In genomic region chr20:4081396-4081795, GRCh38 we compare ENCODE assay signal across 18 cellular contexts.
DNase-seq lines count a peak whose midpoint lies in the region; ATAC-seq, FAIRE-seq and TF ChIP-seq lines count a peak whose summit lies in the region.
"Had no signal": no experiment of that assay in that cellular context is flagged by ENCODE, and none has a peak within 500 bp of the region (broad histone marks: within the 10 kb centered on the region; RNA-seq: fewer than 3 reads in every experiment).

No MANE protein-coding gene starts in this region.

- in situ Hi-C loops in K562 (cut with MboI), result no loop called here

- no peak overlapping the region; the same call in 1 of the 2 replicates for H3K9ac ChIP-seq in OCI-LY3 (ENCODE audit: low read length)
- H3K9ac ChIP-seq in K562 (ENCODE audit: insufficient read depth in 1 of 2, low read depth in 2 of 2, low read length in 2 of 2), result peak overlapping the region in 1 of 2 experiments; percentile 66; a peak in 2 of 4 replicates

- H3K4me3 Mint-ChIP-seq in activated naive CD4-positive, alpha-beta T cell treated with anti-CD3 and anti-CD28 coated beads, Interleukin-2, amount 10 ng/mL, durations not matched to agents 7 days and 5 days, result no peak overlapping the region
- H3K4me3 Mint-ChIP-seq in stimulated activated effector memory CD8-positive, alpha-beta T cell treated with anti-CD3 and anti-CD28 coated beads, Interleukin-12 subunit alpha, Interleukin-12 subunit beta, amount 100 ng/mL, for 72 hours, result no peak overlapping the region
- H3K4me3 Mint-ChIP-seq: brain had no signal

- peak overlapping the region; percentile 97 for H3K27ac Mint-ChIP-seq in activated naive CD4-positive, alpha-beta T cell treated with anti-CD3 and anti-CD28 coated beads, Interleukin-2, amount 10 ng/mL, durations not matched to agents 7 days and 5 days
- H3K27ac Mint-ChIP-seq in activated naive CD4-positive, alpha-beta T cell treated with anti-CD3 and anti-CD28 coated beads, Interleukin-2, amount 50 U/mL, for 72 hours, result no peak overlapping the region
- H3K27ac Mint-ChIP-seq in stimulated activated effector memory CD8-positive, alpha-beta T cell treated with anti-CD3 and anti-CD28 coated beads, Interleukin-12 subunit alpha, Interleukin-12 subunit beta, amount 100 ng/mL, for 72 hours, result peak overlapping the region; percentile 64

- TF ChIP-seq RAD21 in K562 (CRISPR knock-in tag; conservative IDR thresholded peaks at IDR 0.05 in 1 of 2, IDR thresholded peaks at IDR 0.05 in 1 of 2), result no peak

- peak overlapping the region; percentile 93 for H3K4me2 ChIP-seq in OCI-LY3 (ENCODE audit: low read length)
- no peak overlapping the region for H3K4me2 ChIP-seq in K562 (ENCODE audit: insufficient read depth, low read length)

- H3K9me3 Mint-ChIP-seq in activated naive CD4-positive, alpha-beta T cell treated with anti-CD3 and anti-CD28 coated beads, Interleukin-2, amount 10 ng/mL, durations not matched to agents 7 days and 5 days, result peaks cover 7% of the 10 kb centered on the region
- H3K9me3 Mint-ChIP-seq in activated naive CD4-positive, alpha-beta T cell treated with anti-CD3 and anti-CD28 coated beads, Interleukin-2, amount 50 U/mL, for 72 hours, result peaks cover 0 to 4% of the 10 kb centered on the region in 2 donors
- no peaks in the 10 kb centered on the region for H3K9me3 Mint-ChIP-seq in stimulated activated effector memory CD8-positive, alpha-beta T cell treated with anti-CD3 and anti-CD28 coated beads, Interleukin-12 subunit alpha, Interleukin-12 subunit beta, amount 100 ng/mL, for 72 hours

- TF ChIP-seq EP300 in K562 (IDR thresholded peaks at IDR 0.05; ENCODE audit: low read length), result no peak

- DNase-seq in activated naive CD4-positive, alpha-beta T cell treated with anti-CD3 and anti-CD28 coated beads, Interleukin-2, amount 10 ng/mL, durations not matched to agents 7 days and 5 days, result no peak
- no peak for DNase-seq in activated naive CD4-positive, alpha-beta T cell treated with anti-CD3 and anti-CD28 coated beads, Interleukin-2, amount 50 U/mL, for 72 hours (ENCODE audit: low spot score in 2 of 2)
- DNase-seq in K562 (ENCODE audit: extremely low read depth in 1 of 4, low spot score in 3 of 4) (no peak), anterior cingulate cortex (lab: John Stamatoyannopoulos, UW) (no peak), SKM-1 treated with dmso at 0.1 percent for 144 hours (lab: John Stamatoyannopoulos, UW; ENCODE audit: unreplicated experiment) (no peak)
- no peak for DNase-seq in stimulated activated effector memory CD8-positive, alpha-beta T cell treated with anti-CD3 and anti-CD28 coated beads, Interleukin-12 subunit alpha, Interleukin-12 subunit beta, amount 100 ng/mL, for 72 hours (ENCODE audit: low spot score in 2 of 2)
- DNase-seq: activated CD4-positive, alpha-beta T cell treated with anti-CD3 and anti-CD28 coated beads for 4 hours; esophagus squamous epithelium; hypothalamus; NCI-H1092; occipital lobe; stimulated activated CD4-positive, alpha-beta T cell treated with anti-CD3 and anti-CD28 coated beads, Interleukin-4, amount 100 ng/mL, for 24 hours; upper lobe of right lung had no signal

- peaks cover 9% of the 10 kb centered on the region for H3K27me3 Mint-ChIP-seq in activated naive CD4-positive, alpha-beta T cell treated with anti-CD3 and anti-CD28 coated beads, Interleukin-2, amount 10 ng/mL, durations not matched to agents 7 days and 5 days

- POLR2A ChIA-PET in K562 (lab: Yijun Ruan, JAX), result interaction anchor here (0.6 to 1.5 kb wide), 4 partner anchors 13 to 423 kb away, joined by 3 read pairs; no protein-coding TSS in a partner anchor

- peaks cover 4% of the 10 kb centered on the region; the same call in 1 of the 2 replicates for H3K9me3 ChIP-seq in OCI-LY3 (ENCODE audit: insufficient read depth, low read length)
- no peaks in the 10 kb centered on the region; the same call in 1 of the 2 replicates for H3K9me3 ChIP-seq in K562 (replicated peaks; ENCODE audit: control insufficient read depth, insufficient read depth, low read depth, low read length)
- H3K9me3 ChIP-seq: esophagus squamous epithelium, upper lobe of right lung had no signal

- FAIRE-seq in K562 (lab: Jason Lieb, UNC), result no peak
- FAIRE-seq: GM12891, H1 had no signal

- no peak for TF ChIP-seq POLR2A in K562 (conservative IDR thresholded peaks at IDR 0.05)

- intact Hi-C loops in K562 (cut with micrococcal nuclease), result no loop called here

- H3K27ac ChIP-seq in OCI-LY3 (ENCODE audit: low read length) (peak overlapping the region; percentile 70; the same call in 1 of the 2 replicates), K562 (ENCODE audit: extremely low read depth, low read depth, low read length) (peak overlapping the region; percentile 94)
- H3K27ac ChIP-seq: upper lobe of right lung had no signal

- H3K9me1 ChIP-seq in K562 (ENCODE audit: control insufficient read depth, insufficient read depth, low read length), result no peaks in the 10 kb centered on the region

- peaks cover 15% of the 10 kb centered on the region for H3K36me3 Mint-ChIP-seq in activated naive CD4-positive, alpha-beta T cell treated with anti-CD3 and anti-CD28 coated beads, Interleukin-2, amount 10 ng/mL, durations not matched to agents 7 days and 5 days
- peaks cover 6 to 13% of the 10 kb centered on the region in 2 donors for H3K36me3 Mint-ChIP-seq in activated naive CD4-positive, alpha-beta T cell treated with anti-CD3 and anti-CD28 coated beads, Interleukin-2, amount 50 U/mL, for 72 hours
- H3K36me3 Mint-ChIP-seq in stimulated activated effector memory CD8-positive, alpha-beta T cell treated with anti-CD3 and anti-CD28 coated beads, Interleukin-12 subunit alpha, Interleukin-12 subunit beta, amount 100 ng/mL, for 72 hours, result peaks cover 10% of the 10 kb centered on the region
- H3K36me3 Mint-ChIP-seq: brain had no signal

- H3K27me3 ChIP-seq in OCI-LY3 (ENCODE audit: low read depth, low read length) (peaks cover 3% of the 10 kb centered on the region; the same call in 1 of the 2 replicates), K562 (ENCODE audit: control insufficient read depth in 2 of 2, insufficient read depth in 2 of 2, low read length in 2 of 2) (no peaks in the 10 kb centered on the region)
- H3K27me3 ChIP-seq: esophagus squamous epithelium, upper lobe of right lung had no signal

- BruUV-seq in K562 (replicated peaks; lab: Mats Ljungman, UMichigan), result no TSS peak

- no peak overlapping the region for H2AFZ ChIP-seq in OCI-LY3 (ENCODE audit: low read depth, low read length)
- peak overlapping the region; percentile 83 for H2AFZ ChIP-seq in K562 (ENCODE audit: low read depth, low read length)

- peaks cover 38% of the 10 kb centered on the region for H3K4me1 ChIP-seq in OCI-LY3 (ENCODE audit: low read length)
- H3K4me1 ChIP-seq in K562 (replicated peaks in 1 of 2; ENCODE audit: control insufficient read depth in 2 of 2, insufficient read depth in 2 of 2, low read length in 2 of 2), result peaks cover 23 to 52% of the 10 kb centered on the region in 2 experiments

- 4% methylated on average over 3 of the region's 3 CpGs for WGBS in K562 (ENCODE audit: insufficient coverage, low coverage, missing lambda C conversion rate)

- TF ChIP-seq CTCF in OCI-LY3 (IDR thresholded peaks at IDR 0.05; ENCODE audit: low read depth, low read length), result no peak
- no peak for TF ChIP-seq CTCF in K562 (IDR thresholded peaks at IDR 0.05 in 2 of 3, conservative IDR thresholded peaks at IDR 0.05 in 1 of 3; ENCODE audit: insufficient read depth in 2 of 3, low read depth in 1 of 3, low read length in 3 of 3)

- H4K20me1 ChIP-seq in OCI-LY3 (ENCODE audit: insufficient read depth, low read length) (no peaks in the 10 kb centered on the region), K562 (replicated peaks; ENCODE audit: control insufficient read depth, insufficient read depth, low read length) (no peaks in the 10 kb centered on the region)

- H3K4me3 ChIP-seq in OCI-LY3 (ENCODE audit: low read length), result peak overlapping the region; percentile 61; the same call in 1 of the 2 replicates
- no peak overlapping the region for H3K4me3 ChIP-seq in K562
- H3K4me3 ChIP-seq: esophagus squamous epithelium, upper lobe of right lung had no signal

- no peak for ATAC-seq in activated naive CD4-positive, alpha-beta T cell treated with anti-CD3 and anti-CD28 coated beads, Interleukin-2, amount 50 U/mL, for 72 hours
- no peak for ATAC-seq in K562
- ATAC-seq in stimulated activated effector memory CD8-positive, alpha-beta T cell treated with anti-CD3 and anti-CD28 coated beads, Interleukin-12 subunit alpha, Interleukin-12 subunit beta, amount 100 ng/mL, for 72 hours, result no peak
- ATAC-seq in SK-N-SH treated with all-trans-retinoic acid at 6 μM for 48 hours, result no peak
- ATAC-seq: upper lobe of right lung had no signal

- peaks cover 64% of the 10 kb centered on the region for H3K4me1 Mint-ChIP-seq in activated naive CD4-positive, alpha-beta T cell treated with anti-CD3 and anti-CD28 coated beads, Interleukin-2, amount 10 ng/mL, durations not matched to agents 7 days and 5 days
- peaks cover 38% of the 10 kb centered on the region for H3K4me1 Mint-ChIP-seq in stimulated activated effector memory CD8-positive, alpha-beta T cell treated with anti-CD3 and anti-CD28 coated beads, Interleukin-12 subunit alpha, Interleukin-12 subunit beta, amount 100 ng/mL, for 72 hours

- no peaks in the 10 kb centered on the region for H3K79me2 ChIP-seq in OCI-LY3 (ENCODE audit: low read length)
- H3K79me2 ChIP-seq in K562 (ENCODE audit: control insufficient read depth, insufficient read depth, low read length), result 0 out of 3 replicates have a peak, but pooled peaks cover 8% of the 10 kb centered on the region

- CTCF ChIA-PET in activated naive CD4-positive, alpha-beta T cell treated with anti-CD3 and anti-CD28 coated beads, Interleukin-2, amount 10 ng/mL, durations not matched to agents 7 days and 5 days (lab: Charles Lee), result interaction anchor here (1.1 to 1.3 kb wide), 2 partner anchors 43 to 68 kb away, joined by 4 read pairs; no protein-coding TSS in a partner anchor
- CTCF ChIA-PET in K562 (lab: Yijun Ruan, JAX; ENCODE audit: low intra/inter-chr PET ratio), result no interaction called here

- peaks cover 7% of the 10 kb centered on the region for H3K36me3 ChIP-seq in OCI-LY3 (replicated peaks; ENCODE audit: low read depth, low read length)
- no peaks in the 10 kb centered on the region for H3K36me3 ChIP-seq in K562 (ENCODE audit: control insufficient read depth, insufficient read depth, low read length)
- H3K36me3 ChIP-seq: esophagus squamous epithelium, upper lobe of right lung had no signal

TF ChIP-seq in K562, 482 proteins besides CTCF, POLR2A, EP300 and RAD21 (continues in another document):
- TF ChIP-seq ZNF586 (CRISPR knock-in tag; conservative IDR thresholded peaks at IDR 0.05), result no peak
- peak; percentile 21; the same call in 1 of the 2 replicates for TF ChIP-seq ARID1B (IDR thresholded peaks at IDR 0.05)
- no peak for TF ChIP-seq SMAD3 (CRISPR knock-in tag; conservative IDR thresholded peaks at IDR 0.05)

TF ChIP-seq in SK-N-SH treated with all-trans-retinoic acid at 6 μM for 48 hours, 23 proteins besides CTCF, POLR2A, EP300 and RAD21 (continues in another document):
- TF ChIP-seq TOX (CRISPR knock-in tag; IDR thresholded peaks at IDR 0.05; ENCODE audit: borderline replicate concordance), result no peak; the same call in 1 of the 2 replicates
- no peak for TF ChIP-seq CSDC2 (CRISPR knock-in tag; IDR thresholded peaks at IDR 0.05)
- no peak for TF ChIP-seq ZNF8 (CRISPR knock-in tag; IDR thresholded peaks at IDR 0.05)
- no peak for TF ChIP-seq ZNF565 (CRISPR knock-in tag; conservative IDR thresholded peaks at IDR 0.05; ENCODE audit: low read depth)
- no peak for TF ChIP-seq ESRRG (CRISPR knock-in tag; IDR thresholded peaks at IDR 0.05)
- no peak for TF ChIP-seq SNAI2 (CRISPR knock-in tag; IDR thresholded peaks at IDR 0.05)

Comparison
In these comparisons a context has a peak if more than half of its experiments do, and no peak if none do; other contexts are left out.
1. H3K27ac Mint-ChIP-seq: peak in activated naive CD4-positive, alpha-beta T cell treated with anti-CD3 and anti-CD28 coated beads, Interleukin-2, amount 10 ng/mL, durations not matched to agents 7 days and 5 days (single experiment) and stimulated activated effector memory CD8-positive, alpha-beta T cell treated with anti-CD3 and anti-CD28 coated beads, Interleukin-12 subunit alpha, Interleukin-12 subunit beta, amount 100 ng/mL, for 72 hours (single experiment); none in activated naive CD4-positive, alpha-beta T cell treated with anti-CD3 and anti-CD28 coated beads, Interleukin-2, amount 50 U/mL, for 72 hours (0 of 2).